Comparison of ENCODE assay signal across 1 cellular context in genomic region chr1:156727914-156728598, GRCh38.
A peak's percentile ranks its signal among the peaks of the same experiment; 100 is the strongest.
TF ChIP-seq lines count a peak whose summit lies in the region.

Gene METTL25B, plus strand, starts transcription at chr1:156728469. Its CDS starts 636 bp downstream, at chr1:156729105.

TF ChIP-seq in K562, 482 proteins besides CTCF, POLR2A, EP300 and RAD21 (continued from another document and continues in another):
- TF ChIP-seq ELF2 (CRISPR knock-in tag; IDR thresholded peaks at IDR 0.05) (0 out of 2 replicates have a peak, but pooled peaks have one; percentile 66), PCBP2 (IDR thresholded peaks at IDR 0.05; ENCODE audit: low read depth, low read length, poor library complexity, severe bottlenecking) (no peak), POLR3G (IDR thresholded peaks at IDR 0.05; ENCODE audit: extremely low read depth, insufficient read length, insufficient replicate concordance) (no peak), ETS1 (conservative IDR thresholded peaks at IDR 0.05; ENCODE audit: control insufficient read depth, low read depth, low read length) (peak; percentile 66; the same call in 1 of the 2 replicates), RB1 (IDR thresholded peaks at IDR 0.05; ENCODE audit: low read depth) (peak; percentile 11), ZFX (CRISPR knock-in tag; IDR thresholded peaks at IDR 0.05) (no peak), STAG1 (CRISPR knock-in tag; IDR thresholded peaks at IDR 0.05; ENCODE audit: borderline replicate concordance) (no peak; the same call in 1 of the 2 replicates), BRD9 (IDR thresholded peaks at IDR 0.05; ENCODE audit: low read depth, partially characterized antibody) (peak; percentile 37), POLR2B (IDR thresholded peaks at IDR 0.05; ENCODE audit: low read depth, partially characterized antibody) (peak; percentile 62), MAZ (CRISPR knock-in tag; conservative IDR thresholded peaks at IDR 0.05 in 1 of 2, IDR thresholded peaks at IDR 0.05 in 1 of 2) (no peak), ZNF124 (CRISPR knock-in tag; IDR thresholded peaks at IDR 0.05) (no peak), SAP30 (IDR thresholded peaks at IDR 0.05; ENCODE audit: borderline replicate concordance, insufficient read depth, low read depth, low read length, poor library complexity, severe bottlenecking) (peak; percentile 84), E2F3 (CRISPR knock-in tag; IDR thresholded peaks at IDR 0.05) (no peak), HCFC1 (IDR thresholded peaks at IDR 0.05; ENCODE audit: low read depth, low read length) (peak; percentile 73), ZNF699 (CRISPR knock-in tag; IDR thresholded peaks at IDR 0.05; ENCODE audit: insufficient replicate concordance) (no peak), SIX5 (IDR thresholded peaks at IDR 0.05; ENCODE audit: borderline replicate concordance in 1 of 2, insufficient read depth in 1 of 2, low read depth in 1 of 2, low read length in 2 of 2) (no peak; a peak in 1 of 4 replicates), TRIM28 (IDR thresholded peaks at IDR 0.05) (0 out of 2 replicates have a peak, but pooled peaks have one; percentile 39), ZBTB33 (CRISPR knock-in tag; IDR thresholded peaks at IDR 0.05) (no peak), ETV6 (IDR thresholded peaks at IDR 0.05; ENCODE audit: borderline replicate concordance in 1 of 2, low read depth in 2 of 2, low read length in 1 of 2) (peak in 1 of 2 experiments; percentile 49; a peak in 2 of 4 replicates), ETV6 (CRISPR knock-in tag; IDR thresholded peaks at IDR 0.05; ENCODE audit: borderline replicate concordance) (no peak), MLLT1 (IDR thresholded peaks at IDR 0.05) (peak in 1 of 2 experiments; percentile 60; a peak in 1 of 4 replicates), TOE1 (IDR thresholded peaks at IDR 0.05; ENCODE audit: borderline replicate concordance) (0 out of 2 replicates have a peak, but pooled peaks have one; percentile 6), TOE1 (CRISPR knock-in tag; IDR thresholded peaks at IDR 0.05; ENCODE audit: borderline replicate concordance, low read depth) (no peak), KAT2B (IDR thresholded peaks at IDR 0.05; ENCODE audit: low read depth, low read length) (peak; percentile 19), HMGN3 (IDR thresholded peaks at IDR 0.05; ENCODE audit: borderline replicate concordance, extremely low read depth, insufficient read length, low read depth, low read length) (no peak), NRF1 (conservative IDR thresholded peaks at IDR 0.05 in 1 of 2, IDR thresholded peaks at IDR 0.05 in 1 of 2) (peak; percentile 80 to 84), CBX3 (IDR thresholded peaks at IDR 0.05; ENCODE audit: borderline replicate concordance in 1 of 2, low read length in 2 of 2) (peak in 1 of 2 experiments; percentile 59; a peak in 1 of 3 replicates), SPI1 (IDR thresholded peaks at IDR 0.05; ENCODE audit: borderline replicate concordance, low read depth, low read length) (0 out of 2 replicates have a peak, but pooled peaks have one; percentile 13), ATF4 (CRISPR knock-in tag; IDR thresholded peaks at IDR 0.05) (no peak), CREM (IDR thresholded peaks at IDR 0.05; ENCODE audit: low read depth) (peak; percentile 89), ZNF217 (CRISPR knock-in tag; IDR thresholded peaks at IDR 0.05) (no peak), KDM2B (CRISPR knock-in tag; IDR thresholded peaks at IDR 0.05) (no peak), RBM25 (IDR thresholded peaks at IDR 0.05; ENCODE audit: low read depth, low read length, severe bottlenecking) (no peak), ARID1B (IDR thresholded peaks at IDR 0.05) (no peak; the same call in 1 of the 2 replicates), TAF7 (tag; IDR thresholded peaks at IDR 0.05) (0 out of 2 replicates have a peak, but pooled peaks have one; percentile 35), RBBP5 (IDR thresholded peaks at IDR 0.05; ENCODE audit: borderline replicate concordance, insufficient read depth, low read length, poor library complexity, severe bottlenecking) (peak; percentile 37), ZNF511 (CRISPR knock-in tag; IDR thresholded peaks at IDR 0.05) (no peak), ZFP91 (CRISPR knock-in tag; IDR thresholded peaks at IDR 0.05) (0 out of 2 replicates have a peak, but pooled peaks have one; percentile 18), AFF1 (IDR thresholded peaks at IDR 0.05; ENCODE audit: low read depth in 1 of 2, partially characterized antibody in 2 of 2) (peak in 1 of 2 experiments; percentile 32), TFAP4 (CRISPR knock-in tag; IDR thresholded peaks at IDR 0.05; ENCODE audit: borderline replicate concordance) (peak; percentile 46; the same call in 1 of the 2 replicates), GABPA (tag; conservative IDR thresholded peaks at IDR 0.05; ENCODE audit: low read depth) (peak; percentile 98; the same call in 1 of the 2 replicates), ADNP (tag; IDR thresholded peaks at IDR 0.05) (no peak), MEF2D (tag; conservative IDR thresholded peaks at IDR 0.05; ENCODE audit: low read depth) (no peak), MYC (IDR thresholded peaks at IDR 0.05; ENCODE audit: low read depth, low read length) (no peak), MYC (CRISPR knock-in tag; IDR thresholded peaks at IDR 0.05; ENCODE audit: borderline replicate concordance, low read depth) (no peak)
